1 cellular context compared by ENCODE assay signal in genomic region chr17:82222816-82223215, GRCh38.
A peak's percentile ranks its signal among the peaks of the same experiment; 100 is the strongest.
TF ChIP-seq lines count a peak whose summit lies in the region.

No MANE protein-coding gene starts in this region.

TF ChIP-seq in K562, 482 proteins besides CTCF, POLR2A, EP300 and RAD21:
- TF ChIP-seq PBX2 (CRISPR knock-in tag; IDR thresholded peaks at IDR 0.05; ENCODE audit: low read depth) (no peak), PBX2 (tag; conservative IDR thresholded peaks at IDR 0.05; ENCODE audit: low read depth) (no peak), ZNF695 (CRISPR knock-in tag; IDR thresholded peaks at IDR 0.05) (no peak), ZNF143 (CRISPR knock-in tag; IDR thresholded peaks at IDR 0.05) (no peak), RCOR1 (IDR thresholded peaks at IDR 0.05; ENCODE audit: borderline replicate concordance in 1 of 2, low read depth in 2 of 2, low read length in 2 of 2) (no peak), KLF10 (CRISPR knock-in tag; IDR thresholded peaks at IDR 0.05) (no peak), NKRF (IDR thresholded peaks at IDR 0.05; ENCODE audit: borderline replicate concordance) (no peak), ELK1 (CRISPR knock-in tag; IDR thresholded peaks at IDR 0.05) (no peak), U2AF2 (optimal IDR thresholded peaks at IDR 0.05; ENCODE audit: low read depth, low read length) (no peak), TAF15 (IDR thresholded peaks at IDR 0.05; ENCODE audit: low read depth, low read length) (no peak), EHMT2 (IDR thresholded peaks at IDR 0.05) (no peak), MXD1 (CRISPR knock-in tag; IDR thresholded peaks at IDR 0.05; ENCODE audit: borderline replicate concordance, poor library complexity, severe bottlenecking) (no peak), SRSF9 (IDR thresholded peaks at IDR 0.05; ENCODE audit: borderline replicate concordance, low read depth, low read length) (no peak), PML (IDR thresholded peaks at IDR 0.05; ENCODE audit: low read length) (no peak), KLF6 (CRISPR knock-in tag; IDR thresholded peaks at IDR 0.05; ENCODE audit: borderline replicate concordance) (no peak), ELK3 (CRISPR knock-in tag; IDR thresholded peaks at IDR 0.05) (no peak), VEZF1 (CRISPR knock-in tag; IDR thresholded peaks at IDR 0.05) (peak; percentile 38; the same call in 1 of the 2 replicates), ID3 (CRISPR knock-in tag; IDR thresholded peaks at IDR 0.05) (no peak), ID3 (tag; IDR thresholded peaks at IDR 0.05) (no peak), BRCA1 (IDR thresholded peaks at IDR 0.05) (no peak), BRCA1 (CRISPR knock-in tag; IDR thresholded peaks at IDR 0.05) (no peak), PATZ1 (CRISPR knock-in tag; IDR thresholded peaks at IDR 0.05; ENCODE audit: borderline replicate concordance) (no peak), CEBPG (CRISPR knock-in tag; IDR thresholded peaks at IDR 0.05) (no peak), CEBPG (tag; conservative IDR thresholded peaks at IDR 0.05 in 1 of 2, IDR thresholded peaks at IDR 0.05 in 1 of 2) (peak in 1 of 2 experiments; percentile 73; a peak in 2 of 4 replicates), KDM1A (IDR thresholded peaks at IDR 0.05) (no peak), BCOR (IDR thresholded peaks at IDR 0.05) (no peak), SMARCA5 (IDR thresholded peaks at IDR 0.05) (no peak), NBN (IDR thresholded peaks at IDR 0.05; ENCODE audit: low read depth) (no peak), ATF3 (IDR thresholded peaks at IDR 0.05) (peak; percentile 20; the same call in 1 of the 2 replicates), ATF3 (CRISPR knock-in tag; conservative IDR thresholded peaks at IDR 0.05) (no peak)
